ENCODE assay signal across 15 cellular contexts in genomic region chr20:36832791-36833190, GRCh38. TPM values are rescaled to one million over a fixed set of nuclear protein-coding genes. Genes with fewer than 3 reads are reported as not detected.
DNase-seq lines count a peak whose midpoint lies in the region; ATAC-seq and TF ChIP-seq lines count a peak whose summit lies in the region.
"Had no signal": no experiment of that assay in that cellular context is flagged by ENCODE, and none has a peak within 500 bp of the region (broad histone marks: within the 10 kb centered on the region; RNA-seq: fewer than 3 reads in every experiment).

No MANE protein-coding gene starts in this region.

- no peaks in the 10 kb centered on the region for H3K9me3 ChIP-seq in tibial artery
- H3K9me3 ChIP-seq: Caco-2 had no signal

- H3K36me3 Mint-ChIP-seq in neural crest cell (ENCODE audit: low read depth): no peaks in the 10 kb centered on the region

- no peak for ATAC-seq in GM21423 (IDR thresholded peaks at IDR 0.05; ENCODE audit: unreplicated experiment)
- ATAC-seq: activated T-cell treated with anti-CD3 and anti-CD28 coated beads, Interleukin-2, amount 50 U/mL, for 4 hours; naive thymus-derived CD8-positive, alpha-beta T cell had no signal

- peaks cover 15 to 92% (median 69%) of the 10 kb centered on the region in 4 donors for H3K4me1 ChIP-seq in tibial artery
- H3K4me1 ChIP-seq: Caco-2 had no signal

- in situ Hi-C loops in GM13976 (cut with MboI; ENCODE audit: low sequenced_read_pairs, unreplicated experiment): no loop called here

- H3K4me1 Mint-ChIP-seq in neural crest cell: peaks cover 36% of the 10 kb centered on the region

- no peak for DNase-seq in RWPE1 (ENCODE audit: low spot score)
- DNase-seq in coronary artery (ENCODE audit: low spot score): no peak
- DNase-seq in neural crest cell (ENCODE audit: low read depth, low spot score): no peak
- DNase-seq in tibial artery: no peak
- DNase-seq in glomerular visceral epithelial cell (ENCODE audit: extremely low spot score): no peak
- no peak for DNase-seq in T-helper 9 cell
- no peak for DNase-seq in GM13976 (ENCODE audit: low spot score)
- DNase-seq: activated CD4-positive, alpha-beta T cell treated with anti-CD3 and anti-CD28 coated beads for 1 hour; activated T-cell treated with anti-CD3 and anti-CD28 coated beads, Interleukin-2, amount 50 U/mL, for 4 hours; Caco-2; Kasumi-1; naive thymus-derived CD8-positive, alpha-beta T cell; NCI-H2029 treated with DMSO at 0.1 percent for 48 hours; NK-92 treated with Interleukin-12 subunit alpha and Interleukin-12 subunit beta, amount 100 ng/mL, for 24 hours had no signal

- H3K27me3 ChIP-seq in tibial artery: no peaks in the 10 kb centered on the region

- TF ChIP-seq CTCF in RWPE1 (conservative IDR thresholded peaks at IDR 0.05; ENCODE audit: low read depth) (no peak), coronary artery (IDR thresholded peaks at IDR 0.05) (no peak), neural crest cell (conservative IDR thresholded peaks at IDR 0.05) (no peak), tibial artery (IDR thresholded peaks at IDR 0.05) (no peak), GM13976 (IDR thresholded peaks at IDR 0.05; ENCODE audit: borderline replicate concordance, control extremely low read depth, extremely low read depth, insufficient read depth, missing control alignments) (no peak)

- no peaks in the 10 kb centered on the region for H3K9me3 Mint-ChIP-seq in neural crest cell
- H3K9me3 Mint-ChIP-seq: activated T-cell treated with anti-CD3 and anti-CD28 coated beads, Interleukin-2, amount 50 U/mL, for 4 hours; naive thymus-derived CD8-positive, alpha-beta T cell had no signal

- H3K36me3 ChIP-seq in tibial artery: peaks cover 10 to 15% (median 14%) of the 10 kb centered on the region in 3 donors

- CTCF ChIA-PET in RWPE1 (lab: Yijun Ruan, JAX): interaction anchor here (1.1 kb wide), 1 partner anchor 12 kb away, joined by 9 read pairs; no protein-coding TSS in a partner anchor

- no peaks in the 10 kb centered on the region for H3K27me3 Mint-ChIP-seq in neural crest cell (ENCODE audit: low read depth)
- H3K27me3 Mint-ChIP-seq: naive thymus-derived CD8-positive, alpha-beta T cell had no signal

- intact Hi-C loops in tibial artery (cut with DNase I; ENCODE audit: low total_unique reads): no loop called here

- peak overlapping the region; percentile 94 for H3K27ac Mint-ChIP-seq in neural crest cell (ENCODE audit: unreplicated experiment)

- POLR2A ChIA-PET in RWPE1 (lab: Yijun Ruan, JAX; ENCODE audit: low non-redundant PET): no interaction called here

- H3K4me3 ChIP-seq in coronary artery (no peak overlapping the region), tibial artery (no peak overlapping the region)

- peak overlapping the region; percentile 97 for H3K27ac ChIP-seq in RWPE1
- H3K27ac ChIP-seq in coronary artery: peak overlapping the region; percentile 86 to 88
- peak overlapping the region; percentile 81 to 90 for H3K27ac ChIP-seq in tibial artery

- H3K4me3 Mint-ChIP-seq in neural crest cell: no peak overlapping the region
- H3K4me3 Mint-ChIP-seq: activated T-cell treated with anti-CD3 and anti-CD28 coated beads, Interleukin-2, amount 50 U/mL, for 4 hours; naive thymus-derived CD8-positive, alpha-beta T cell had no signal

RNA-seq across cellular contexts. Expression of gene TLDC2, which starts 43.1 kb away (rescaled TPM):
- total RNA-seq in neural crest cell: not detected in 2 replicates
- total RNA-seq: activated T-cell treated with anti-CD3 and anti-CD28 coated beads, Interleukin-2, amount 50 U/mL, for 4 hours; Caco-2; naive thymus-derived CD8-positive, alpha-beta T cell had no signal

RNA-seq across cellular contexts. Expression of gene DSN1, which starts 59.2 kb away (rescaled TPM):
- total RNA-seq in neural crest cell: 29.1 and 30.6 TPM in 2 replicates
